In the genomic region with DNA sequence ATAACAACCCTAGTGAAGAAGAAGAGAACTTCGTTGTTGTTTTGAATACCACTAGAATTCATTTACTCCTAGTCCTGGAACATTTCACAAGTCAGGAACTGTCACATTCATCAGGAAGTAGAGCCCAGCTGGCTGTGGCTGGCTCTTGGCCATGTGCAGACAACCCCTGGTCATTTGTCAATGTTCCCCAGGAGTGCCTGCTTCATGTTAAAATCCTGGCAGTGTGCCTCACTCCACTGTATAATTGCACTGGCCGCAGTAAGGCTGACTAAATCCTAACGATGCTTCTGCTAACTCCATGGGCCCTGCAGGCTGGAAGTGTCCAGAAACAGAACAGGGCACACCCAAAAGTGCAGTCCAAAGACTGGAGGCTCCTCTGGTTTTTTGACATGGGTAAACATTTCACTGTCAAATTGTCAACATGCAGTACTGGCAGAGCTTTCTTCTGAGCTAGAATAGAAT, we compare ENCODE assay signal across 2 cellular contexts.
TF ChIP-seq lines count a peak whose summit lies in the region.

No MANE protein-coding gene starts in this region.

TF ChIP-seq in HEK293, 187 proteins besides CTCF, POLR2A, EP300 and RAD21 (continued from another document and continues in another):
- TF ChIP-seq, protein P1, sequence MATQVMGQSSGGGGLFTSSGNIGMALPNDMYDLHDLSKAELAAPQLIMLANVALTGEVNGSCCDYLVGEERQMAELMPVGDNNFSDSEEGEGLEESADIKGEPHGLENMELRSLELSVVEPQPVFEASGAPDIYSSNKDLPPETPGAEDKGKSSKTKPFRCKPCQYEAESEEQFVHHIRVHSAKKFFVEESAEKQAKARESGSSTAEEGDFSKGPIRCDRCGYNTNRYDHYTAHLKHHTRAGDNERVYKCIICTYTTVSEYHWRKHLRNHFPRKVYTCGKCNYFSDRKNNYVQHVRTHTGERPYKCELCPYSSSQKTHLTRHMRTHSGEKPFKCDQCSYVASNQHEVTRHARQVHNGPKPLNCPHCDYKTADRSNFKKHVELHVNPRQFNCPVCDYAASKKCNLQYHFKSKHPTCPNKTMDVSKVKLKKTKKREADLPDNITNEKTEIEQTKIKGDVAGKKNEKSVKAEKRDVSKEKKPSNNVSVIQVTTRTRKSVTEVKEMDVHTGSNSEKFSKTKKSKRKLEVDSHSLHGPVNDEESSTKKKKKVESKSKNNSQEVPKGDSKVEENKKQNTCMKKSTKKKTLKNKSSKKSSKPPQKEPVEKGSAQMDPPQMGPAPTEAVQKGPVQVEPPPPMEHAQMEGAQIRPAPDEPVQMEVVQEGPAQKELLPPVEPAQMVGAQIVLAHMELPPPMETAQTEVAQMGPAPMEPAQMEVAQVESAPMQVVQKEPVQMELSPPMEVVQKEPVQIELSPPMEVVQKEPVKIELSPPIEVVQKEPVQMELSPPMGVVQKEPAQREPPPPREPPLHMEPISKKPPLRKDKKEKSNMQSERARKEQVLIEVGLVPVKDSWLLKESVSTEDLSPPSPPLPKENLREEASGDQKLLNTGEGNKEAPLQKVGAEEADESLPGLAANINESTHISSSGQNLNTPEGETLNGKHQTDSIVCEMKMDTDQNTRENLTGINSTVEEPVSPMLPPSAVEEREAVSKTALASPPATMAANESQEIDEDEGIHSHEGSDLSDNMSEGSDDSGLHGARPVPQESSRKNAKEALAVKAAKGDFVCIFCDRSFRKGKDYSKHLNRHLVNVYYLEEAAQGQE (tag by site-specific recombination; IDR thresholded peaks at IDR 0.05) = no peak
- TF ChIP-seq, protein P2, sequence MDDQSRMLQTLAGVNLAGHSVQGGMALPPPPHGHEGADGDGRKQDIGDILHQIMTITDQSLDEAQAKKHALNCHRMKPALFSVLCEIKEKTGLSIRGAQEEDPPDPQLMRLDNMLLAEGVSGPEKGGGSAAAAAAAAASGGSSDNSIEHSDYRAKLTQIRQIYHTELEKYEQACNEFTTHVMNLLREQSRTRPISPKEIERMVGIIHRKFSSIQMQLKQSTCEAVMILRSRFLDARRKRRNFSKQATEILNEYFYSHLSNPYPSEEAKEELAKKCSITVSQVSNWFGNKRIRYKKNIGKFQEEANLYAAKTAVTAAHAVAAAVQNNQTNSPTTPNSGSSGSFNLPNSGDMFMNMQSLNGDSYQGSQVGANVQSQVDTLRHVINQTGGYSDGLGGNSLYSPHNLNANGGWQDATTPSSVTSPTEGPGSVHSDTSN (CRISPR knock-in tag; IDR thresholded peaks at IDR 0.05) = peak; percentile 59; the same call in 1 of the 2 replicates
- TF ChIP-seq ZNF335 (tag by site-specific recombination; conservative IDR thresholded peaks at IDR 0.05) (peak; percentile 46; the same call in 1 of the 2 replicates), OSR2 (tag by site-specific recombination; IDR thresholded peaks at IDR 0.05) (peak; percentile 76), ZNF664 (tag by site-specific recombination; IDR thresholded peaks at IDR 0.05) (no peak), ZEB2 (tag by site-specific recombination; IDR thresholded peaks at IDR 0.05) (0 out of 2 replicates have a peak, but pooled peaks have one; percentile 26), ZNF660 (tag by site-specific recombination; IDR thresholded peaks at IDR 0.05) (0 out of 2 replicates have a peak, but pooled peaks have one; percentile 52), ZBTB48 (tag by site-specific recombination; IDR thresholded peaks at IDR 0.05) (peak; percentile 86), KLF10 (tag by site-specific recombination; IDR thresholded peaks at IDR 0.05) (peak; percentile 17; the same call in 1 of the 2 replicates), ZNF2 (tag by site-specific recombination; IDR thresholded peaks at IDR 0.05) (0 out of 2 replicates have a peak, but pooled peaks have one; percentile 38), ZIC2 (tag by site-specific recombination; IDR thresholded peaks at IDR 0.05) (0 out of 2 replicates have a peak, but pooled peaks have one; percentile 11), ZBTB17 (tag by site-specific recombination; IDR thresholded peaks at IDR 0.05) (peak; percentile 65; the same call in 1 of the 2 replicates)
- TF ChIP-seq, protein P3, sequence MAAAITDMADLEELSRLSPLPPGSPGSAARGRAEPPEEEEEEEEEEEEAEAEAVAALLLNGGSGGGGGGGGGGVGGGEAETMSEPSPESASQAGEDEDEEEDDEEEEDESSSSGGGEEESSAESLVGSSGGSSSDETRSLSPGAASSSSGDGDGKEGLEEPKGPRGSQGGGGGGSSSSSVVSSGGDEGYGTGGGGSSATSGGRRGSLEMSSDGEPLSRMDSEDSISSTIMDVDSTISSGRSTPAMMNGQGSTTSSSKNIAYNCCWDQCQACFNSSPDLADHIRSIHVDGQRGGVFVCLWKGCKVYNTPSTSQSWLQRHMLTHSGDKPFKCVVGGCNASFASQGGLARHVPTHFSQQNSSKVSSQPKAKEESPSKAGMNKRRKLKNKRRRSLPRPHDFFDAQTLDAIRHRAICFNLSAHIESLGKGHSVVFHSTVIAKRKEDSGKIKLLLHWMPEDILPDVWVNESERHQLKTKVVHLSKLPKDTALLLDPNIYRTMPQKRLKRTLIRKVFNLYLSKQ (tag by site-specific recombination; IDR thresholded peaks at IDR 0.05; ENCODE audit: borderline replicate concordance) = no peak
- TF ChIP-seq, protein P4, sequence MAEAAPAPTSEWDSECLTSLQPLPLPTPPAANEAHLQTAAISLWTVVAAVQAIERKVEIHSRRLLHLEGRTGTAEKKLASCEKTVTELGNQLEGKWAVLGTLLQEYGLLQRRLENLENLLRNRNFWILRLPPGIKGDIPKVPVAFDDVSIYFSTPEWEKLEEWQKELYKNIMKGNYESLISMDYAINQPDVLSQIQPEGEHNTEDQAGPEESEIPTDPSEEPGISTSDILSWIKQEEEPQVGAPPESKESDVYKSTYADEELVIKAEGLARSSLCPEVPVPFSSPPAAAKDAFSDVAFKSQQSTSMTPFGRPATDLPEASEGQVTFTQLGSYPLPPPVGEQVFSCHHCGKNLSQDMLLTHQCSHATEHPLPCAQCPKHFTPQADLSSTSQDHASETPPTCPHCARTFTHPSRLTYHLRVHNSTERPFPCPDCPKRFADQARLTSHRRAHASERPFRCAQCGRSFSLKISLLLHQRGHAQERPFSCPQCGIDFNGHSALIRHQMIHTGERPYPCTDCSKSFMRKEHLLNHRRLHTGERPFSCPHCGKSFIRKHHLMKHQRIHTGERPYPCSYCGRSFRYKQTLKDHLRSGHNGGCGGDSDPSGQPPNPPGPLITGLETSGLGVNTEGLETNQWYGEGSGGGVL (tag by site-specific recombination; IDR thresholded peaks at IDR 0.05) = no peak
- TF ChIP-seq, protein P5, sequence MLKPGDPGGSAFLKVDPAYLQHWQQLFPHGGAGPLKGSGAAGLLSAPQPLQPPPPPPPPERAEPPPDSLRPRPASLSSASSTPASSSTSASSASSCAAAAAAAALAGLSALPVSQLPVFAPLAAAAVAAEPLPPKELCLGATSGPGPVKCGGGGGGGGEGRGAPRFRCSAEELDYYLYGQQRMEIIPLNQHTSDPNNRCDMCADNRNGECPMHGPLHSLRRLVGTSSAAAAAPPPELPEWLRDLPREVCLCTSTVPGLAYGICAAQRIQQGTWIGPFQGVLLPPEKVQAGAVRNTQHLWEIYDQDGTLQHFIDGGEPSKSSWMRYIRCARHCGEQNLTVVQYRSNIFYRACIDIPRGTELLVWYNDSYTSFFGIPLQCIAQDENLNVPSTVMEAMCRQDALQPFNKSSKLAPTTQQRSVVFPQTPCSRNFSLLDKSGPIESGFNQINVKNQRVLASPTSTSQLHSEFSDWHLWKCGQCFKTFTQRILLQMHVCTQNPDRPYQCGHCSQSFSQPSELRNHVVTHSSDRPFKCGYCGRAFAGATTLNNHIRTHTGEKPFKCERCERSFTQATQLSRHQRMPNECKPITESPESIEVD (tag by site-specific recombination; IDR thresholded peaks at IDR 0.05) = no peak

TF ChIP-seq in SK-N-SH, 30 proteins besides CTCF, POLR2A, EP300 and RAD21 (continued from another document):
- TF ChIP-seq JUND (IDR thresholded peaks at IDR 0.05) = peak; percentile 85
- TF ChIP-seq, protein P2 (IDR thresholded peaks at IDR 0.05) = peak; percentile 100
- TF ChIP-seq SMC3 (IDR thresholded peaks at IDR 0.05; ENCODE audit: low read depth, low read length) = no peak
- TF ChIP-seq GABPA (IDR thresholded peaks at IDR 0.05; ENCODE audit: low read depth) = peak; percentile 37; the same call in 1 of the 2 replicates
- TF ChIP-seq FOXJ3 (CRISPR knock-in tag; IDR thresholded peaks at IDR 0.05) = peak; percentile 92
- TF ChIP-seq, protein P6, sequence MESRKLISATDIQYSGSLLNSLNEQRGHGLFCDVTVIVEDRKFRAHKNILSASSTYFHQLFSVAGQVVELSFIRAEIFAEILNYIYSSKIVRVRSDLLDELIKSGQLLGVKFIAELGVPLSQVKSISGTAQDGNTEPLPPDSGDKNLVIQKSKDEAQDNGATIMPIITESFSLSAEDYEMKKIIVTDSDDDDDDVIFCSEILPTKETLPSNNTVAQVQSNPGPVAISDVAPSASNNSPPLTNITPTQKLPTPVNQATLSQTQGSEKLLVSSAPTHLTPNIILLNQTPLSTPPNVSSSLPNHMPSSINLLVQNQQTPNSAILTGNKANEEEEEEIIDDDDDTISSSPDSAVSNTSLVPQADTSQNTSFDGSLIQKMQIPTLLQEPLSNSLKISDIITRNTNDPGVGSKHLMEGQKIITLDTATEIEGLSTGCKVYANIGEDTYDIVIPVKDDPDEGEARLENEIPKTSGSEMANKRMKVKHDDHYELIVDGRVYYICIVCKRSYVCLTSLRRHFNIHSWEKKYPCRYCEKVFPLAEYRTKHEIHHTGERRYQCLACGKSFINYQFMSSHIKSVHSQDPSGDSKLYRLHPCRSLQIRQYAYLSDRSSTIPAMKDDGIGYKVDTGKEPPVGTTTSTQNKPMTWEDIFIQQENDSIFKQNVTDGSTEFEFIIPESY (IDR thresholded peaks at IDR 0.05; ENCODE audit: borderline replicate concordance, low read depth) = no peak
- no peak for TF ChIP-seq MEF2A (IDR thresholded peaks at IDR 0.05; ENCODE audit: borderline replicate concordance, low read depth)
- TF ChIP-seq YY1 (IDR thresholded peaks at IDR 0.05; ENCODE audit: low read depth) = no peak
- peak; percentile 68 for TF ChIP-seq GATA2 (CRISPR knock-in tag; IDR thresholded peaks at IDR 0.05)
- TF ChIP-seq, protein P7, sequence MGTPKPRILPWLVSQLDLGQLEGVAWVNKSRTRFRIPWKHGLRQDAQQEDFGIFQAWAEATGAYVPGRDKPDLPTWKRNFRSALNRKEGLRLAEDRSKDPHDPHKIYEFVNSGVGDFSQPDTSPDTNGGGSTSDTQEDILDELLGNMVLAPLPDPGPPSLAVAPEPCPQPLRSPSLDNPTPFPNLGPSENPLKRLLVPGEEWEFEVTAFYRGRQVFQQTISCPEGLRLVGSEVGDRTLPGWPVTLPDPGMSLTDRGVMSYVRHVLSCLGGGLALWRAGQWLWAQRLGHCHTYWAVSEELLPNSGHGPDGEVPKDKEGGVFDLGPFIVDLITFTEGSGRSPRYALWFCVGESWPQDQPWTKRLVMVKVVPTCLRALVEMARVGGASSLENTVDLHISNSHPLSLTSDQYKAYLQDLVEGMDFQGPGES (IDR thresholded peaks at IDR 0.05; ENCODE audit: low read depth, low read length) = no peak
- TF ChIP-seq FOSL2 (IDR thresholded peaks at IDR 0.05; ENCODE audit: borderline replicate concordance, low read depth) = peak; percentile 25; the same call in 1 of the 2 replicates
- peak; percentile 75; the same call in 1 of the 2 replicates for TF ChIP-seq MXI1 (IDR thresholded peaks at IDR 0.05; ENCODE audit: low read depth, low read length)
- TF ChIP-seq ELF1 (IDR thresholded peaks at IDR 0.05) = peak; percentile 36; the same call in 1 of the 2 replicates
- TF ChIP-seq, protein P8, sequence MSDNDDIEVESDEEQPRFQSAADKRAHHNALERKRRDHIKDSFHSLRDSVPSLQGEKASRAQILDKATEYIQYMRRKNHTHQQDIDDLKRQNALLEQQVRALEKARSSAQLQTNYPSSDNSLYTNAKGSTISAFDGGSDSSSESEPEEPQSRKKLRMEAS (IDR thresholded peaks at IDR 0.05; ENCODE audit: low read depth) = no peak
- peak; percentile 100 for TF ChIP-seq NFIC (IDR thresholded peaks at IDR 0.05; ENCODE audit: borderline replicate concordance)
- TF ChIP-seq, protein P9, sequence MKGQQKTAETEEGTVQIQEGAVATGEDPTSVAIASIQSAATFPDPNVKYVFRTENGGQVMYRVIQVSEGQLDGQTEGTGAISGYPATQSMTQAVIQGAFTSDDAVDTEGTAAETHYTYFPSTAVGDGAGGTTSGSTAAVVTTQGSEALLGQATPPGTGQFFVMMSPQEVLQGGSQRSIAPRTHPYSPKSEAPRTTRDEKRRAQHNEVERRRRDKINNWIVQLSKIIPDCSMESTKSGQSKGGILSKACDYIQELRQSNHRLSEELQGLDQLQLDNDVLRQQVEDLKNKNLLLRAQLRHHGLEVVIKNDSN (IDR thresholded peaks at IDR 0.05; ENCODE audit: borderline replicate concordance, low read depth) = no peak
- peak; percentile 56; the same call in 1 of the 2 replicates for TF ChIP-seq FOXM1 (IDR thresholded peaks at IDR 0.05; ENCODE audit: low read depth)
- TF ChIP-seq, protein P10, sequence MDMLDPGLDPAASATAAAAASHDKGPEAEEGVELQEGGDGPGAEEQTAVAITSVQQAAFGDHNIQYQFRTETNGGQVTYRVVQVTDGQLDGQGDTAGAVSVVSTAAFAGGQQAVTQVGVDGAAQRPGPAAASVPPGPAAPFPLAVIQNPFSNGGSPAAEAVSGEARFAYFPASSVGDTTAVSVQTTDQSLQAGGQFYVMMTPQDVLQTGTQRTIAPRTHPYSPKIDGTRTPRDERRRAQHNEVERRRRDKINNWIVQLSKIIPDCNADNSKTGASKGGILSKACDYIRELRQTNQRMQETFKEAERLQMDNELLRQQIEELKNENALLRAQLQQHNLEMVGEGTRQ (IDR thresholded peaks at IDR 0.05; ENCODE audit: borderline replicate concordance, low read depth, low read length) = no peak
- TF ChIP-seq SIN3A (IDR thresholded peaks at IDR 0.05; ENCODE audit: borderline replicate concordance, low read depth, low read length) = peak; percentile 98
